ENCODE assay signal across 16 cellular contexts in genomic region chr3:48614044-48614443, GRCh38. TPM values are rescaled to one million over a fixed set of nuclear protein-coding genes. Genes with fewer than 3 reads are reported as not detected.
A peak's percentile ranks its signal among the peaks of the same experiment; 100 is the strongest.
DNase-seq lines count a peak whose midpoint lies in the region; ATAC-seq, FAIRE-seq and TF ChIP-seq lines count a peak whose summit lies in the region.
"Had no signal": no experiment of that assay in that cellular context is flagged by ENCODE, and none has a peak within 500 bp of the region (broad histone marks: within the 10 kb centered on the region; RNA-seq: fewer than 3 reads in every experiment).

No MANE protein-coding gene starts in this region.

- peak overlapping the region; percentile 91 for H3K27ac ChIP-seq in RWPE2 (ENCODE audit: poor library complexity, severe bottlenecking)
- no peak overlapping the region for H3K27ac ChIP-seq in endothelial cell of umbilical vein (ENCODE audit: insufficient read depth, low read depth, low read length)
- no peak overlapping the region for H3K27ac ChIP-seq in ascending aorta

- no peak overlapping the region for H3K4me3 Mint-ChIP-seq in activated naive CD4-positive, alpha-beta T cell treated with anti-CD3 and anti-CD28 coated beads for 36 hours
- no peak overlapping the region for H3K4me3 Mint-ChIP-seq in activated naive CD4-positive, alpha-beta T cell treated with anti-CD3 and anti-CD28 coated beads, Interleukin-2, amount 10 ng/mL, durations not matched to agents 7 days and 5 days
- H3K4me3 Mint-ChIP-seq: T-cell had no signal

- dilution Hi-C loops in endothelial cell of umbilical vein (cut with MboI; ENCODE audit: extremely low pct_ligation_motif_present, low sequenced_read_pairs): no loop called here

- TF ChIP-seq POLR2A in endothelial cell of umbilical vein (IDR thresholded peaks at IDR 0.05; ENCODE audit: low read depth, low read length): no peak

- peaks cover 16% of the 10 kb centered on the region for H3K4me1 ChIP-seq in RWPE2 (ENCODE audit: insufficient read depth, poor library complexity, severe bottlenecking)
- peaks cover 8% of the 10 kb centered on the region for H3K4me1 ChIP-seq in endothelial cell of umbilical vein (ENCODE audit: control insufficient read depth, extremely low read depth, insufficient read depth, low read length)
- peaks cover 0 to 9% of the 10 kb centered on the region in 2 donors for H3K4me1 ChIP-seq in ascending aorta

- no peaks in the 10 kb centered on the region for H3K27me3 ChIP-seq in RWPE2 (ENCODE audit: insufficient read depth, poor library complexity, severe bottlenecking)
- H3K27me3 ChIP-seq in endothelial cell of umbilical vein (ENCODE audit: control insufficient read depth in 2 of 2, insufficient read depth in 2 of 2, low read length in 2 of 2): no peaks in the 10 kb centered on the region
- H3K27me3 ChIP-seq in ascending aorta: no peaks in the 10 kb centered on the region

- peaks cover 12% of the 10 kb centered on the region for H3K4me1 Mint-ChIP-seq in activated naive CD4-positive, alpha-beta T cell treated with anti-CD3 and anti-CD28 coated beads for 36 hours (ENCODE audit: low read depth)
- peaks cover 13% of the 10 kb centered on the region for H3K4me1 Mint-ChIP-seq in activated naive CD4-positive, alpha-beta T cell treated with anti-CD3 and anti-CD28 coated beads, Interleukin-2, amount 10 ng/mL, durations not matched to agents 7 days and 5 days

- peak; percentile 62 for ATAC-seq in RWPE2 (ENCODE audit: low read depth)
- ATAC-seq: T-cell had no signal

- H3K9me3 ChIP-seq in RWPE2 (ENCODE audit: severe bottlenecking) (peaks cover 17% of the 10 kb centered on the region), endothelial cell of umbilical vein (replicated peaks; ENCODE audit: control insufficient read depth, insufficient read depth, low read length) (peaks cover 4% of the 10 kb centered on the region), ascending aorta (peaks cover 12 to 21% of the 10 kb centered on the region in 2 donors)

- H3K4me3 ChIP-seq in RWPE2 (ENCODE audit: severe bottlenecking): no peak overlapping the region
- H3K4me3 ChIP-seq in endothelial cell of umbilical vein (replicated peaks in 1 of 3; ENCODE audit: insufficient read depth in 1 of 3, low read depth in 1 of 3, low read length in 3 of 3): no peak overlapping the region
- no peak overlapping the region for H3K4me3 ChIP-seq in ascending aorta

- intact Hi-C loops in activated naive CD4-positive, alpha-beta T cell treated with anti-CD3 and anti-CD28 coated beads for 36 hours (cut with micrococcal nuclease): no loop called here
- intact Hi-C loops in endothelial cell of umbilical vein (cut with micrococcal nuclease): no loop called here
- intact Hi-C loops in ascending aorta (cut with DNase I): no loop called here

- H3K36me3 ChIP-seq in RWPE2 (ENCODE audit: low read depth) (no peaks in the 10 kb centered on the region), endothelial cell of umbilical vein (ENCODE audit: control insufficient read depth in 2 of 2, extremely low read depth in 1 of 2, insufficient read depth in 2 of 2, low read length in 2 of 2) (no peaks in the 10 kb centered on the region), ascending aorta (no peaks in the 10 kb centered on the region)

- CTCF ChIA-PET in activated naive CD4-positive, alpha-beta T cell treated with anti-CD3 and anti-CD28 coated beads for 36 hours (lab: Charles Lee): interaction anchor here (0.6 to 2.7 kb wide), 4 partner anchors 71 to 746 kb away, joined by 3 to 11 read pairs (median 4); no protein-coding TSS in a partner anchor
- CTCF ChIA-PET in activated naive CD4-positive, alpha-beta T cell treated with anti-CD3 and anti-CD28 coated beads, Interleukin-2, amount 10 ng/mL, durations not matched to agents 7 days and 5 days (lab: Charles Lee): interaction anchor here (0.6 kb wide), 1 partner anchor 178 kb away, joined by 3 read pairs; no protein-coding TSS in a partner anchor
- CTCF ChIA-PET in endothelial cell of umbilical vein (lab: Charles Lee): no interaction called here

- peak overlapping the region; percentile 59 for H3K27ac Mint-ChIP-seq in activated naive CD4-positive, alpha-beta T cell treated with anti-CD3 and anti-CD28 coated beads for 36 hours
- H3K27ac Mint-ChIP-seq in activated naive CD4-positive, alpha-beta T cell treated with anti-CD3 and anti-CD28 coated beads, Interleukin-2, amount 10 ng/mL, durations not matched to agents 7 days and 5 days: no peak overlapping the region
- H3K27ac Mint-ChIP-seq: CD4-positive, CD25-positive, alpha-beta regulatory T cell; T-cell had no signal

- H3K9ac ChIP-seq in endothelial cell of umbilical vein (replicated peaks; ENCODE audit: extremely low read depth, insufficient read depth, low read length): no peak overlapping the region

- DNase-seq in activated naive CD4-positive, alpha-beta T cell treated with anti-CD3 and anti-CD28 coated beads for 36 hours: no peak
- no peak for DNase-seq in activated naive CD4-positive, alpha-beta T cell treated with anti-CD3 and anti-CD28 coated beads, Interleukin-2, amount 10 ng/mL, durations not matched to agents 7 days and 5 days
- DNase-seq in RWPE2 (ENCODE audit: low spot score) (no peak), endothelial cell of umbilical vein (ENCODE audit: low read depth, low spot score) (peak; percentile 37), stromal cell of bone marrow (ENCODE audit: low read depth) (peak; percentile 33), NCI-H2171 (lab: John Stamatoyannopoulos, UW) (no peak), ascending aorta (ENCODE audit: low spot score in 2 of 2) (no peak)
- DNase-seq in stimulated activated naive CD4-positive, alpha-beta T cell (lab: John Stamatoyannopoulos, UW): no peak
- DNase-seq: activated effector memory CD4-positive, alpha-beta T cell treated with Interleukin-2 at 50 U/mL for 16 hours; NCI-H510A; T-cell had no signal

- no TSS peak for BruUV-seq in endothelial cell of umbilical vein (replicated peaks; lab: Mats Ljungman, UMichigan)

- H4K20me1 ChIP-seq in endothelial cell of umbilical vein (replicated peaks; ENCODE audit: control insufficient read depth, extremely low read depth, insufficient read depth, low read length): no peaks in the 10 kb centered on the region

- no peaks in the 10 kb centered on the region for H3K9me1 ChIP-seq in endothelial cell of umbilical vein (replicated peaks; ENCODE audit: control insufficient read depth, extremely low read depth, insufficient read depth, low read length)

- peak; percentile 71 for FAIRE-seq in endothelial cell of umbilical vein (lab: Jason Lieb, UNC)
- FAIRE-seq: GM12891, islet of Langerhans had no signal

- peak overlapping the region; percentile 33 for H2AFZ ChIP-seq in endothelial cell of umbilical vein (ENCODE audit: low read depth, low read length)

- no peak overlapping the region for H3K4me2 ChIP-seq in endothelial cell of umbilical vein (ENCODE audit: insufficient read depth, low read length)

- H3K9me3 Mint-ChIP-seq in activated naive CD4-positive, alpha-beta T cell treated with anti-CD3 and anti-CD28 coated beads for 36 hours: peaks cover 16% of the 10 kb centered on the region
- H3K9me3 Mint-ChIP-seq in activated naive CD4-positive, alpha-beta T cell treated with anti-CD3 and anti-CD28 coated beads, Interleukin-2, amount 10 ng/mL, durations not matched to agents 7 days and 5 days: peaks cover 16% of the 10 kb centered on the region

- POLR2A ChIA-PET in endothelial cell of umbilical vein (lab: Charles Lee): no interaction called here

- H3K27me3 Mint-ChIP-seq in activated naive CD4-positive, alpha-beta T cell treated with anti-CD3 and anti-CD28 coated beads for 36 hours (ENCODE audit: low read depth): no peaks in the 10 kb centered on the region
- peaks cover 3% of the 10 kb centered on the region for H3K27me3 Mint-ChIP-seq in activated naive CD4-positive, alpha-beta T cell treated with anti-CD3 and anti-CD28 coated beads, Interleukin-2, amount 10 ng/mL, durations not matched to agents 7 days and 5 days
- H3K27me3 Mint-ChIP-seq: CD4-positive, CD25-positive, alpha-beta regulatory T cell; T-cell had no signal

- peaks cover 2% of the 10 kb centered on the region for H3K79me2 ChIP-seq in endothelial cell of umbilical vein (ENCODE audit: control insufficient read depth, insufficient read depth, low read length)

- H3K36me3 Mint-ChIP-seq in activated naive CD4-positive, alpha-beta T cell treated with anti-CD3 and anti-CD28 coated beads for 36 hours (ENCODE audit: low read depth): peaks cover 7% of the 10 kb centered on the region
- peaks cover 8% of the 10 kb centered on the region for H3K36me3 Mint-ChIP-seq in activated naive CD4-positive, alpha-beta T cell treated with anti-CD3 and anti-CD28 coated beads, Interleukin-2, amount 10 ng/mL, durations not matched to agents 7 days and 5 days
- H3K36me3 Mint-ChIP-seq: T-cell had no signal

- no peak for TF ChIP-seq CTCF in RWPE2 (IDR thresholded peaks at IDR 0.05; ENCODE audit: poor library complexity, severe bottlenecking)
- no peak for TF ChIP-seq CTCF in endothelial cell of umbilical vein (IDR thresholded peaks at IDR 0.05; ENCODE audit: extremely low read depth in 1 of 2, insufficient read depth in 1 of 2, low read depth in 1 of 2, low read length in 2 of 2)
- no peak for TF ChIP-seq CTCF in ascending aorta (IDR thresholded peaks at IDR 0.05)

RNA-seq across cellular contexts. Expression of gene UQCRC1, which starts 4.6 kb away (rescaled TPM):
- total RNA-seq in activated naive CD4-positive, alpha-beta T cell treated with anti-CD3 and anti-CD28 coated beads for 36 hours: 100 to 1,000 TPM; 211 to 232 TPM
- total RNA-seq in endothelial cell of umbilical vein (184 and 186 TPM in 2 replicates), ascending aorta (193 TPM)
- polyA plus RNA-seq in endothelial cell of umbilical vein: 415 and 427 TPM in 2 replicates
- 307 and 337 TPM in 2 replicates for polyA plus RNA-seq in endothelial cell of umbilical vein (2011; cell fraction: cytosol; rRNA removed)
- polyA plus RNA-seq in endothelial cell of umbilical vein (2011; cell fraction: nucleus; rRNA removed): 290 and 315 TPM in 2 replicates
- 171 and 242 TPM in 2 replicates for polyA plus RNA-seq in endothelial cell of umbilical vein (2012)
- polyA minus RNA-seq in endothelial cell of umbilical vein: 542 and 636 TPM in 2 replicates
- polyA minus RNA-seq in endothelial cell of umbilical vein (2011; cell fraction: cytosol; rRNA and poly(A)+ RNA removed): 468 TPM
- polyA minus RNA-seq in endothelial cell of umbilical vein (2011; cell fraction: nucleus; rRNA and poly(A)+ RNA removed): 79.8 and 86.9 TPM in 2 replicates

RNA-seq across cellular contexts. Expression of gene TMEM89, which starts 7.5 kb away (rescaled TPM):
- not detected for total RNA-seq in activated naive CD4-positive, alpha-beta T cell treated with anti-CD3 and anti-CD28 coated beads for 36 hours
- total RNA-seq in endothelial cell of umbilical vein: not detected in 2 replicates
- not detected in 2 replicates for polyA plus RNA-seq in endothelial cell of umbilical vein
- not detected in 2 replicates for polyA plus RNA-seq in endothelial cell of umbilical vein (2011; cell fraction: cytosol; rRNA removed)
- 0.51 TPM in 1 of 2 replicates, not detected in the other for polyA plus RNA-seq in endothelial cell of umbilical vein (2011; cell fraction: nucleus; rRNA removed)
- polyA plus RNA-seq in endothelial cell of umbilical vein (2012): not detected in 2 replicates
- not detected in 2 replicates for polyA minus RNA-seq in endothelial cell of umbilical vein
- not detected for polyA minus RNA-seq in endothelial cell of umbilical vein (2011; cell fraction: cytosol; rRNA and poly(A)+ RNA removed)
- not detected in 2 replicates for polyA minus RNA-seq in endothelial cell of umbilical vein (2011; cell fraction: nucleus; rRNA and poly(A)+ RNA removed)
- total RNA-seq in ascending aorta: not detected
- total RNA-seq: CD4-positive, CD25-positive, alpha-beta regulatory T cell; omental fat pad; ureter had no signal
- polyA plus RNA-seq: CD4-positive, CD25-positive, alpha-beta regulatory T cell had no signal

RNA-seq across cellular contexts. Expression of gene COL7A1, which starts 18.9 kb away (rescaled TPM):
- total RNA-seq in activated naive CD4-positive, alpha-beta T cell treated with anti-CD3 and anti-CD28 coated beads for 36 hours: 1 to 10 TPM in 1 of 2 experiments, under 1 TPM in 1; 0.84 to 1.0 TPM
- total RNA-seq in endothelial cell of umbilical vein (1.5 and 1.9 TPM in 2 replicates), ascending aorta (22.2 TPM)
- 0.55 and 1.1 TPM in 2 replicates for polyA plus RNA-seq in endothelial cell of umbilical vein
- 0.12 and 0.13 TPM in 2 replicates for polyA plus RNA-seq in endothelial cell of umbilical vein (2011; cell fraction: cytosol; rRNA removed)
- 4.9 and 6.0 TPM in 2 replicates for polyA plus RNA-seq in endothelial cell of umbilical vein (2011; cell fraction: nucleus; rRNA removed)
- 0.44 and 0.78 TPM in 2 replicates for polyA plus RNA-seq in endothelial cell of umbilical vein (2012)
- 0.19 and 1.2 TPM in 2 replicates for polyA minus RNA-seq in endothelial cell of umbilical vein
- 14.2 TPM for polyA minus RNA-seq in endothelial cell of umbilical vein (2011; cell fraction: cytosol; rRNA and poly(A)+ RNA removed)
- polyA minus RNA-seq in endothelial cell of umbilical vein (2011; cell fraction: nucleus; rRNA and poly(A)+ RNA removed): 0.96 and 1.8 TPM in 2 replicates
- polyA plus RNA-seq: CD4-positive, CD25-positive, alpha-beta regulatory T cell had no signal

RNA-seq across cellular contexts. Expression of gene SLC26A6, which starts 21.2 kb away (rescaled TPM):
- total RNA-seq in activated naive CD4-positive, alpha-beta T cell treated with anti-CD3 and anti-CD28 coated beads for 36 hours: 10 to 100 TPM; 24.3 to 24.7 TPM
- 32.2 and 34.8 TPM in 2 replicates for total RNA-seq in endothelial cell of umbilical vein
- 31.0 and 35.3 TPM in 2 replicates for polyA plus RNA-seq in endothelial cell of umbilical vein
- polyA plus RNA-seq in endothelial cell of umbilical vein (2011; cell fraction: cytosol; rRNA removed): 11.0 and 13.2 TPM in 2 replicates
- polyA plus RNA-seq in endothelial cell of umbilical vein (2011; cell fraction: nucleus; rRNA removed): 277 and 301 TPM in 2 replicates
- polyA plus RNA-seq in endothelial cell of umbilical vein (2012): 16.9 and 17.3 TPM in 2 replicates
- polyA minus RNA-seq in endothelial cell of umbilical vein: 19.7 and 30.4 TPM in 2 replicates
- 16.7 TPM for polyA minus RNA-seq in endothelial cell of umbilical vein (2011; cell fraction: cytosol; rRNA and poly(A)+ RNA removed)
- polyA minus RNA-seq in endothelial cell of umbilical vein (2011; cell fraction: nucleus; rRNA and poly(A)+ RNA removed): 43.9 and 50.3 TPM in 2 replicates
- 28.1 TPM for total RNA-seq in ascending aorta

RNA-seq across cellular contexts. Expression of gene CELSR3, which starts 48.6 kb away (rescaled TPM):
- total RNA-seq in activated naive CD4-positive, alpha-beta T cell treated with anti-CD3 and anti-CD28 coated beads for 36 hours: 1 to 10 TPM; 4.9 to 5.1 TPM
- total RNA-seq in endothelial cell of umbilical vein (0.46 and 0.71 TPM in 2 replicates), ascending aorta (2.6 TPM)
- polyA plus RNA-seq in endothelial cell of umbilical vein: 0.25 and 0.32 TPM in 2 replicates
- 0.12 and 0.16 TPM in 2 replicates for polyA plus RNA-seq in endothelial cell of umbilical vein (2011; cell fraction: cytosol; rRNA removed)
- polyA plus RNA-seq in endothelial cell of umbilical vein (2011; cell fraction: nucleus; rRNA removed): 0.90 and 1.2 TPM in 2 replicates
- polyA plus RNA-seq in endothelial cell of umbilical vein (2012): 0.24 and 0.37 TPM in 2 replicates
- 0.36 and 0.76 TPM in 2 replicates for polyA minus RNA-seq in endothelial cell of umbilical vein
- 3.7 TPM for polyA minus RNA-seq in endothelial cell of umbilical vein (2011; cell fraction: cytosol; rRNA and poly(A)+ RNA removed)
- polyA minus RNA-seq in endothelial cell of umbilical vein (2011; cell fraction: nucleus; rRNA and poly(A)+ RNA removed): 0.82 and 1.0 TPM in 2 replicates

Comparison
In these comparisons a context has a peak if more than half of its experiments do, and no peak if none do; other contexts are left out.
1. DNase-seq: peak in endothelial cell of umbilical vein (single experiment) and stromal cell of bone marrow (single experiment); none in activated naive CD4-positive, alpha-beta T cell treated with anti-CD3 and anti-CD28 coated beads for 36 hours (single experiment), activated naive CD4-positive, alpha-beta T cell treated with anti-CD3 and anti-CD28 coated beads, Interleukin-2, amount 10 ng/mL, durations not matched to agents 7 days and 5 days (single experiment), RWPE2 (single experiment), NCI-H2171 (single experiment), ascending aorta (0 of 2) and stimulated activated naive CD4-positive, alpha-beta T cell (0 of 6).